14 cellular contexts compared by ENCODE assay signal in genomic region chr1:53411541-53412152, GRCh38. TPM values are rescaled to one million over a fixed set of nuclear protein-coding genes. Genes with fewer than 3 reads are reported as not detected.
DNase-seq lines count a peak whose midpoint lies in the region; ATAC-seq and TF ChIP-seq lines count a peak whose summit lies in the region.
"Had no signal": no experiment of that assay in that cellular context is flagged by ENCODE, and none has a peak within 500 bp of the region (broad histone marks: within the 10 kb centered on the region; RNA-seq: fewer than 3 reads in every experiment).

No MANE protein-coding gene starts in this region.

- H3K23ac ChIP-seq in trophoblast cell (ENCODE audit: low read length) = no peak overlapping the region

- intact Hi-C loops in Right ventricle myocardium inferior (cut with DNase I) = no loop called here
- intact Hi-C loops in thyroid gland (cut with DNase I) = no loop called here

- no peaks in the 10 kb centered on the region for H4K20me1 ChIP-seq in GM23248 (ENCODE audit: insufficient read depth)

- peaks cover 71% of the 10 kb centered on the region for H3K4me1 Mint-ChIP-seq in activated T-cell treated with anti-CD3 and anti-CD28 coated beads, Interleukin-2, amount 50 U/mL, for 72 hours (ENCODE audit: low read depth)

- no peak overlapping the region for H2AK5ac ChIP-seq in trophoblast cell (ENCODE audit: low read length)

- H2BK5ac ChIP-seq in trophoblast cell (ENCODE audit: low read depth, low read length, poor library complexity) = no peak overlapping the region

- H3K27me3 ChIP-seq in ACC112 (ENCODE audit: insufficient read depth, low read length) (no peaks in the 10 kb centered on the region), GM23248 (replicated peaks; ENCODE audit: insufficient read depth) (peaks cover 12% of the 10 kb centered on the region), trophoblast cell (ENCODE audit: insufficient read depth, low read length) (no peaks in the 10 kb centered on the region), thyroid gland (no peaks in the 10 kb centered on the region)
- H3K27me3 ChIP-seq: BE2C had no signal

- H3K36me3 ChIP-seq in ACC112 (ENCODE audit: insufficient read depth, low read length) (no peaks in the 10 kb centered on the region), GM23248 (ENCODE audit: low read depth) (no peaks in the 10 kb centered on the region), trophoblast cell (ENCODE audit: control insufficient read depth in 1 of 2, insufficient read depth in 2 of 2, low read length in 2 of 2) (no peaks in the 10 kb centered on the region), thyroid gland (no peaks in the 10 kb centered on the region)
- H3K36me3 ChIP-seq: BE2C, gastroesophageal sphincter had no signal

- H4K8ac ChIP-seq in trophoblast cell (ENCODE audit: low read depth, low read length) = no peak overlapping the region

- TF ChIP-seq POLR2A in thyroid gland (IDR thresholded peaks at IDR 0.05) = no peak

- WGBS in GM23248 (ENCODE audit: low coverage in 1 of 2, low lambda C conversion rate in 2 of 2, missing lambda C conversion rate in 2 of 2), 2 experiments = 80 to 86% methylated on average over 5 of the region's 5 CpGs
- WGBS in trophoblast cell (ENCODE audit: extremely low coverage, insufficient coverage, insufficient read length) = no CpG with 5 or more reads among the region's 5 CpGs
- 92 to 95% methylated on average over 5 of the region's 5 CpGs for WGBS in thyroid gland, 2 donors

- H3K9me3 ChIP-seq in GM23248 (ENCODE audit: low read depth) (no peaks in the 10 kb centered on the region), trophoblast cell (ENCODE audit: insufficient read depth, low read depth, low read length) (peaks cover 3% of the 10 kb centered on the region), thyroid gland (no peaks in the 10 kb centered on the region)
- H3K9me3 ChIP-seq: BE2C, gastroesophageal sphincter had no signal

- no peak overlapping the region for H3K4me2 ChIP-seq in GM23248 (ENCODE audit: unreplicated experiment)
- no peak overlapping the region for H3K4me2 ChIP-seq in trophoblast cell (ENCODE audit: low read length)

- peak; percentile 41 to 44 for ATAC-seq in activated T-cell treated with anti-CD3 and anti-CD28 coated beads, Interleukin-2, amount 50 U/mL, for 72 hours (replicated peaks in 1 of 2)
- ATAC-seq in Right ventricle myocardium inferior = no peak

- no peaks in the 10 kb centered on the region for H3K79me2 ChIP-seq in ACC112 (ENCODE audit: control insufficient read depth, insufficient read depth, low read length, unreplicated experiment)
- H3K79me2 ChIP-seq in GM23248 (ENCODE audit: insufficient read depth) = no peaks in the 10 kb centered on the region
- H3K79me2 ChIP-seq in trophoblast cell (ENCODE audit: control insufficient read depth, insufficient read depth, low read length, poor library complexity) = no peaks in the 10 kb centered on the region

- no peak overlapping the region for H3K4ac ChIP-seq in trophoblast cell (ENCODE audit: low read depth, low read length)

- H3K9ac ChIP-seq in GM23248 (no peak overlapping the region), trophoblast cell (ENCODE audit: low read length) (no peak overlapping the region)

- peaks cover 20% of the 10 kb centered on the region for H3F3A ChIP-seq in GM23248 (ENCODE audit: insufficient read depth)

- H2AFZ ChIP-seq in ACC112 (ENCODE audit: low read length, unreplicated experiment) = no peak overlapping the region
- no peak overlapping the region for H2AFZ ChIP-seq in GM23248
- no peak overlapping the region for H2AFZ ChIP-seq in trophoblast cell (ENCODE audit: insufficient read depth, low read length, poor library complexity)

- no peak for TF ChIP-seq CTCF in thyroid gland (IDR thresholded peaks at IDR 0.05)

- H4K91ac ChIP-seq in trophoblast cell (ENCODE audit: low read depth, low read length) = no peak overlapping the region

- H3K18ac ChIP-seq in trophoblast cell (ENCODE audit: low read length) = no peak overlapping the region

- no peak overlapping the region for H3K14ac ChIP-seq in trophoblast cell (ENCODE audit: low read length)

- peaks cover 5% of the 10 kb centered on the region for H3K27me3 Mint-ChIP-seq in activated T-cell treated with anti-CD3 and anti-CD28 coated beads, Interleukin-2, amount 50 U/mL, for 72 hours (ENCODE audit: low read depth)

- H3K4me3 Mint-ChIP-seq in activated T-cell treated with anti-CD3 and anti-CD28 coated beads, Interleukin-2, amount 50 U/mL, for 72 hours = peak overlapping the region; percentile 61 to 72
- H3K4me3 Mint-ChIP-seq: mesothelial cell of epicardium had no signal

- no peaks in the 10 kb centered on the region for H3K36me3 Mint-ChIP-seq in activated T-cell treated with anti-CD3 and anti-CD28 coated beads, Interleukin-2, amount 50 U/mL, for 72 hours (ENCODE audit: insufficient read depth in 2 of 2)
- H3K36me3 Mint-ChIP-seq: mesothelial cell of epicardium had no signal

- H3K27ac ChIP-seq in ACC112 (ENCODE audit: low read depth, low read length) = peak overlapping the region; percentile 90
- no peak overlapping the region for H3K27ac ChIP-seq in GM23248
- no peak overlapping the region for H3K27ac ChIP-seq in trophoblast cell (ENCODE audit: low read depth, low read length)
- H3K27ac ChIP-seq in thyroid gland = no peak overlapping the region
- H3K27ac ChIP-seq: gastroesophageal sphincter had no signal

- H4K12ac ChIP-seq in trophoblast cell (ENCODE audit: low read depth, low read length) = no peak overlapping the region

- peaks cover 63% of the 10 kb centered on the region for H3K4me1 ChIP-seq in ACC112 (ENCODE audit: control insufficient read depth, insufficient read depth, low read length, unreplicated experiment)
- H3K4me1 ChIP-seq in GM23248 (ENCODE audit: insufficient read depth) = peaks cover 36% of the 10 kb centered on the region
- peaks cover 10 to 11% of the 10 kb centered on the region in 2 experiments for H3K4me1 ChIP-seq in trophoblast cell (ENCODE audit: control insufficient read depth in 1 of 2, insufficient read depth in 2 of 2, low read length in 2 of 2)
- peaks cover 19 to 39% of the 10 kb centered on the region in 2 donors for H3K4me1 ChIP-seq in thyroid gland
- H3K4me1 ChIP-seq: gastroesophageal sphincter had no signal

- H3K79me1 ChIP-seq in trophoblast cell (ENCODE audit: low read length) = no peaks in the 10 kb centered on the region

- in situ Hi-C loops in GM23248 (cut with MboI) = no loop called here

- no peaks in the 10 kb centered on the region for H3K9me3 Mint-ChIP-seq in activated T-cell treated with anti-CD3 and anti-CD28 coated beads, Interleukin-2, amount 50 U/mL, for 72 hours
- H3K9me3 Mint-ChIP-seq: mesothelial cell of epicardium had no signal

- DNase-seq in GM23248 (peak; percentile 47), kidney glomerular epithelial cell (lab: John Stamatoyannopoulos, UW) (peak; percentile 20), cerebellum (ENCODE audit: low spot score) (no peak), trophoblast cell (no peak), Right ventricle myocardium inferior (ENCODE audit: missing footprints) (no peak), thyroid gland (no peak)
- DNase-seq in activated T-cell treated with anti-CD3 and anti-CD28 coated beads, Interleukin-2, amount 50 U/mL, for 72 hours = peak; percentile 35 to 46
- DNase-seq: BE2C, NCI-H1930, NCI-H774 had no signal

- H3K4me3 ChIP-seq in ACC112 (ENCODE audit: low read depth, low read length) (no peak overlapping the region), GM23248 (no peak overlapping the region), trophoblast cell (ENCODE audit: low read depth, low read length) (no peak overlapping the region), thyroid gland (replicated peaks in 1 of 3) (no peak overlapping the region)
- H3K4me3 ChIP-seq: gastroesophageal sphincter had no signal

- peak overlapping the region; percentile 95 for H3K27ac Mint-ChIP-seq in activated T-cell treated with anti-CD3 and anti-CD28 coated beads, Interleukin-2, amount 50 U/mL, for 72 hours
- H3K27ac Mint-ChIP-seq: mesothelial cell of epicardium had no signal

- H2BK12ac ChIP-seq in trophoblast cell (ENCODE audit: low read length) = no peak overlapping the region

- H3K9me2 ChIP-seq in GM23248 (ENCODE audit: insufficient read depth) = no peaks in the 10 kb centered on the region

- no peak overlapping the region for H2BK120ac ChIP-seq in trophoblast cell (ENCODE audit: insufficient read depth, low read length, poor library complexity)

RNA-seq across cellular contexts. Expression of gene DMRTB1, which starts 47.6 kb away (rescaled TPM):
- not detected in 2 replicates for total RNA-seq in GM23248 (2014; rRNA removed; shearing (Covaris generic))
- polyA plus RNA-seq in GM23248 (2016; fragmentation: Nextera tagmentation; extraction: Ambion mirVana) = not detected in 2 replicates
- total RNA-seq in activated T-cell treated with anti-CD3 and anti-CD28 coated beads, Interleukin-2, amount 50 U/mL, for 72 hours = not detected
- total RNA-seq in cerebellum (not detected), Right ventricle myocardium inferior (not detected), thyroid gland (under 1 TPM in 1 of 4 donors, not detected in 3; 0.27 TPM)
- polyA plus RNA-seq in trophoblast cell (2013) = not detected in 2 replicates
- total RNA-seq: bronchial epithelial cell, gastroesophageal sphincter, mesothelial cell of epicardium had no signal

Comparison
In these comparisons a context has a peak if more than half of its experiments do, and no peak if none do; other contexts are left out.
1. DNase-seq: peak in GM23248 (single experiment), activated T-cell treated with anti-CD3 and anti-CD28 coated beads, Interleukin-2, amount 50 U/mL, for 72 hours (2 of 2) and kidney glomerular epithelial cell (single experiment); none in cerebellum (single experiment), trophoblast cell (0 of 2), Right ventricle myocardium inferior (single experiment) and thyroid gland (0 of 2).